In the genomic region with DNA sequence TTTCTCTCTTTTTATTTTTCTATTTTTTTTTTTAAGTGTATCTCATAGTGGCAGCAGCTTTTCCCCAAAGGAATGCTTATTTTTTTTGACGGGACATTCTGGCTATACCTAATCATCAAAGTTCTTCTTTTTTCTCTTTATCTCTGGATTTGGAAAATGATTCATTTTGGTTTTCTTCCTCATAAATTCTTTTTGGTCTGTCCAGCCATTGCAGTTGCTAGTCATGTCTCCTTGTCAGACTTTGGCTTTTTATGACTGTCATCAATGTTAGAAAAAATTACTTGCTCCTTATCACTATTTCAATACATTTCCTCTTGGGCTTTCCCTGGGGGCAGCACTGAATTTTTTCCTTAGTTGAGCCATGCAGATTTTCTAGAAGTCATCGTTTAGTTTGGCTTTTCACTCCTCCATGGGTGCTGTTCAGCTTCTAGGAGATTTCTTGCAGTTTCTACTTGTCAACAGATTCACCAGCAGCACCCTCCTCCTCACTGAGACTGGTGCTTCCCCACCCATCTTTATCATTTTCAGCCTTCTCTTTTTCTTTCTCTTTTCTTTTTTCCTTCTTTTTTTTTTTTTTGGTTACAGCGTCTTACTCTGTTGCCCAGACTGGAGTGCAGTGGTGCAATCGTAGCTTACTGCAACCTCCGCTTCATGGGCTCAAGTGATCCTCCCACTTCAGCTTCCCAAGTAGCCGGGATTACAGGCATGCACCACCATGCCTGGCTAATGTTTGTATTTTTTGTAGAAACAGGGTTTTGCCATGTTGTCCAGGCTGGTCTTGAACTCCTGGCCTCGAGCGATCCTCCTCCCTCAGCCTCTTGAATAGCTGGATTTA, we compare ENCODE assay signal across 1 cellular context.
TF ChIP-seq lines count a peak whose summit lies in the region.

No MANE protein-coding gene starts in this region.

TF ChIP-seq in HEK293, 187 proteins besides CTCF, POLR2A, EP300 and RAD21 (continued from another document):
- TF ChIP-seq, protein P1, sequence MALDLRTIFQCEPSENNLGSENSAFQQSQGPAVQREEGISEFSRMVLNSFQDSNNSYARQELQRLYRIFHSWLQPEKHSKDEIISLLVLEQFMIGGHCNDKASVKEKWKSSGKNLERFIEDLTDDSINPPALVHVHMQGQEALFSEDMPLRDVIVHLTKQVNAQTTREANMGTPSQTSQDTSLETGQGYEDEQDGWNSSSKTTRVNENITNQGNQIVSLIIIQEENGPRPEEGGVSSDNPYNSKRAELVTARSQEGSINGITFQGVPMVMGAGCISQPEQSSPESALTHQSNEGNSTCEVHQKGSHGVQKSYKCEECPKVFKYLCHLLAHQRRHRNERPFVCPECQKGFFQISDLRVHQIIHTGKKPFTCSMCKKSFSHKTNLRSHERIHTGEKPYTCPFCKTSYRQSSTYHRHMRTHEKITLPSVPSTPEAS (tag by site-specific recombination; IDR thresholded peaks at IDR 0.05): no peak
- TF ChIP-seq ZNF529 (tag by site-specific recombination; IDR thresholded peaks at IDR 0.05; ENCODE audit: insufficient replicate concordance) (no peak), GFI1B (tag by site-specific recombination; IDR thresholded peaks at IDR 0.05) (no peak), SP3 (tag by site-specific recombination; IDR thresholded peaks at IDR 0.05) (no peak), ZNF121 (tag by site-specific recombination; IDR thresholded peaks at IDR 0.05) (peak; percentile 87), ZNF621 (tag by site-specific recombination; IDR thresholded peaks at IDR 0.05) (no peak), ZNF654 (tag by site-specific recombination; IDR thresholded peaks at IDR 0.05; ENCODE audit: low read depth) (no peak), KLF8 (tag by site-specific recombination; IDR thresholded peaks at IDR 0.05) (no peak), ZNF10 (tag by site-specific recombination; IDR thresholded peaks at IDR 0.05) (no peak), WT1 (tag by site-specific recombination; IDR thresholded peaks at IDR 0.05) (no peak), ZNF311 (tag by site-specific recombination; IDR thresholded peaks at IDR 0.05; ENCODE audit: borderline replicate concordance) (no peak), ZNF626 (tag by site-specific recombination; IDR thresholded peaks at IDR 0.05) (no peak), ZBTB17 (tag by site-specific recombination; IDR thresholded peaks at IDR 0.05) (0 out of 2 replicates have a peak, but pooled peaks have one; percentile 33), ZNF221 (tag by site-specific recombination; IDR thresholded peaks at IDR 0.05; ENCODE audit: borderline replicate concordance) (no peak), ZEB2 (tag by site-specific recombination; IDR thresholded peaks at IDR 0.05) (0 out of 2 replicates have a peak, but pooled peaks have one; percentile 4), ZNF423 (tag by site-specific recombination; IDR thresholded peaks at IDR 0.05) (no peak), ZNF837 (tag by site-specific recombination; IDR thresholded peaks at IDR 0.05) (no peak), SALL2 (tag by site-specific recombination; IDR thresholded peaks at IDR 0.05; ENCODE audit: borderline replicate concordance) (no peak), ZNF623 (tag by site-specific recombination; IDR thresholded peaks at IDR 0.05) (no peak), ZNF510 (tag by site-specific recombination; IDR thresholded peaks at IDR 0.05; ENCODE audit: insufficient replicate concordance) (no peak), ZNF561 (tag by site-specific recombination; IDR thresholded peaks at IDR 0.05; ENCODE audit: borderline replicate concordance) (no peak), ZSCAN16 (tag by site-specific recombination; IDR thresholded peaks at IDR 0.05) (no peak), GLIS2 (tag by site-specific recombination; IDR thresholded peaks at IDR 0.05) (no peak), OSR2 (tag by site-specific recombination; IDR thresholded peaks at IDR 0.05) (peak; percentile 39), MYNN (tag by site-specific recombination; IDR thresholded peaks at IDR 0.05; ENCODE audit: borderline replicate concordance) (no peak), ZIC2 (tag by site-specific recombination; IDR thresholded peaks at IDR 0.05) (no peak), ZNF76 (tag by site-specific recombination; IDR thresholded peaks at IDR 0.05; ENCODE audit: borderline replicate concordance, low read depth) (no peak)
- TF ChIP-seq, protein P2, sequence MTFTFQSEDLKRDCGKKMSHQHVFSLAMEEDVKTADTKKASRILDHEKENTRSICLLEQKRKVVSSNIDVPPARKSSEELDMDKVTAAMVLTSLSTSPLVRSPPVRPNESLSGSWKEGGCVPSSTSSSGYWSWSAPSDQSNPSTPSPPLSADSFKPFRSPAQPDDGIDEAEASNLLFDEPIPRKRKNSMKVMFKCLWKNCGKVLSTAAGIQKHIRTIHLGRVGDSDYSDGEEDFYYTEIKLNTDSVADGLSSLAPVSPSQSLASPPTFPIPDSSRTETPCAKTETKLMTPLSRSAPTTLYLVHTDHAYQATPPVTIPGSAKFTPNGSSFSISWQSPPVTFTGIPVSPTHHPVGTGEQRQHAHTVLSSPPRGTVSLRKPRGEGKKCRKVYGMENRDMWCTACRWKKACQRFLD (tag by site-specific recombination; IDR thresholded peaks at IDR 0.05): no peak
- TF ChIP-seq, protein P3, sequence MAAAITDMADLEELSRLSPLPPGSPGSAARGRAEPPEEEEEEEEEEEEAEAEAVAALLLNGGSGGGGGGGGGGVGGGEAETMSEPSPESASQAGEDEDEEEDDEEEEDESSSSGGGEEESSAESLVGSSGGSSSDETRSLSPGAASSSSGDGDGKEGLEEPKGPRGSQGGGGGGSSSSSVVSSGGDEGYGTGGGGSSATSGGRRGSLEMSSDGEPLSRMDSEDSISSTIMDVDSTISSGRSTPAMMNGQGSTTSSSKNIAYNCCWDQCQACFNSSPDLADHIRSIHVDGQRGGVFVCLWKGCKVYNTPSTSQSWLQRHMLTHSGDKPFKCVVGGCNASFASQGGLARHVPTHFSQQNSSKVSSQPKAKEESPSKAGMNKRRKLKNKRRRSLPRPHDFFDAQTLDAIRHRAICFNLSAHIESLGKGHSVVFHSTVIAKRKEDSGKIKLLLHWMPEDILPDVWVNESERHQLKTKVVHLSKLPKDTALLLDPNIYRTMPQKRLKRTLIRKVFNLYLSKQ (tag by site-specific recombination; IDR thresholded peaks at IDR 0.05; ENCODE audit: borderline replicate concordance): no peak
- TF ChIP-seq, protein P4, sequence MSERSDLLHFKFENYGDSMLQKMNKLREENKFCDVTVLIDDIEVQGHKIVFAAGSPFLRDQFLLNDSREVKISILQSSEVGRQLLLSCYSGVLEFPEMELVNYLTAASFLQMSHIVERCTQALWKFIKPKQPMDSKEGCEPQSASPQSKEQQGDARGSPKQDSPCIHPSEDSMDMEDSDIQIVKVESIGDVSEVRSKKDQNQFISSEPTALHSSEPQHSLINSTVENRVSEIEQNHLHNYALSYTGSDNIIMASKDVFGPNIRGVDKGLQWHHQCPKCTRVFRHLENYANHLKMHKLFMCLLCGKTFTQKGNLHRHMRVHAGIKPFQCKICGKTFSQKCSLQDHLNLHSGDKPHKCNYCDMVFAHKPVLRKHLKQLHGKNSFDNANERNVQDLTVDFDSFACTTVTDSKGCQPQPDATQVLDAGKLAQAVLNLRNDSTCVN (tag by site-specific recombination; optimal IDR thresholded peaks at IDR 0.05): no peak
